In genomic region chr1:41917051-41917530, GRCh38 we compare ENCODE assay signal across 10 cellular contexts. TPM values are rescaled to one million over a fixed set of nuclear protein-coding genes. Genes with fewer than 3 reads are reported as not detected.
DNase-seq lines count a peak whose midpoint lies in the region; ATAC-seq, FAIRE-seq and TF ChIP-seq lines count a peak whose summit lies in the region.
"Had no signal": no experiment of that assay in that cellular context is flagged by ENCODE, and none has a peak within 500 bp of the region (broad histone marks: within the 10 kb centered on the region; RNA-seq: fewer than 3 reads in every experiment).

No MANE protein-coding gene starts in this region.

- H3K36me3 ChIP-seq in GM12878 (ENCODE audit: control insufficient read depth in 2 of 2, insufficient read depth in 2 of 2, low read length in 1 of 2) (no peaks in the 10 kb centered on the region), upper lobe of right lung (no peaks in the 10 kb centered on the region)
- H3K36me3 ChIP-seq: prostate gland had no signal

- H3K9me3 ChIP-seq in GM12878 (replicated peaks; ENCODE audit: control insufficient read depth, insufficient read depth, low read length) (peaks cover 2% of the 10 kb centered on the region; the same call in 2 of the 3 replicates), mononuclear cell (ENCODE audit: low read depth, low read length) (no peaks in the 10 kb centered on the region), upper lobe of right lung (no peaks in the 10 kb centered on the region)
- H3K9me3 ChIP-seq: prostate gland had no signal

- H3K27ac Mint-ChIP-seq in stimulated activated naive CD8-positive, alpha-beta T cell treated with anti-CD3 and anti-CD28 coated beads, Interleukin-15, Interleukin-2, amounts not matched to agents 100 ng/mL and 50 ng/mL, for 24 hours = no peak overlapping the region

- H3K4me3 Mint-ChIP-seq in stimulated activated naive CD8-positive, alpha-beta T cell treated with anti-CD3 and anti-CD28 coated beads, Interleukin-15, Interleukin-2, amounts not matched to agents 100 ng/mL and 50 ng/mL, for 24 hours = peak overlapping the region; percentile 77

- in situ Hi-C loops in GM12878 (cut with MboI) = no loop called here

- BruUV-seq in GM12878 (replicated peaks; lab: Mats Ljungman, UMichigan) = no TSS peak

- no peaks in the 10 kb centered on the region for H4K20me1 ChIP-seq in GM12878 (ENCODE audit: control insufficient read depth, insufficient read depth)

- peak overlapping the region; percentile 78 for H3K4me2 ChIP-seq in GM12878 (ENCODE audit: control insufficient read depth, insufficient read depth)

- SMC1A ChIA-PET in GM12878 (lab: Charles Lee; ENCODE audit: uncharacterized antibody, unreplicated experiment) = interaction anchor here (1.1 to 2.0 kb wide), 3 partner anchors 12 to 105 kb away, joined by 3 to 5 read pairs (median 4); no protein-coding TSS in a partner anchor

- no peak overlapping the region; the same call in 1 of the 2 replicates for H2AFZ ChIP-seq in GM12878 (ENCODE audit: control insufficient read depth, low read depth, low read length)

- H3K9ac ChIP-seq in GM12878 (ENCODE audit: control insufficient read depth, insufficient read depth, low read length) = no peak overlapping the region

- H3K9me3 Mint-ChIP-seq in stimulated activated naive CD8-positive, alpha-beta T cell treated with anti-CD3 and anti-CD28 coated beads, Interleukin-15, Interleukin-2, amounts not matched to agents 100 ng/mL and 50 ng/mL, for 24 hours = peaks cover 8% of the 10 kb centered on the region

- no peaks in the 10 kb centered on the region for H3K36me3 Mint-ChIP-seq in stimulated activated naive CD8-positive, alpha-beta T cell treated with anti-CD3 and anti-CD28 coated beads, Interleukin-15, Interleukin-2, amounts not matched to agents 100 ng/mL and 50 ng/mL, for 24 hours (ENCODE audit: low read depth)

- no peak for TF ChIP-seq RAD21 in GM12878 (IDR thresholded peaks at IDR 0.05; ENCODE audit: insufficient read depth, low read depth, low read length)

- no peak for ATAC-seq in stimulated activated naive CD8-positive, alpha-beta T cell treated with anti-CD3 and anti-CD28 coated beads, Interleukin-15, Interleukin-2, amounts not matched to agents 100 U/mL and 50 U/mL, for 24 hours
- ATAC-seq in GM12878 (no peak), upper lobe of right lung (no peak), HG03095 (IDR thresholded peaks at IDR 0.05; ENCODE audit: unreplicated experiment) (no peak)

- intact Hi-C loops in GM12878 (cut with micrococcal nuclease; ENCODE audit: unreplicated experiment) (loop anchor here (10.0 kb wide), 1 partner anchor 118 kb away; no protein-coding TSS in a partner anchor), upper lobe of right lung (cut with DNase I) (no loop called here)

- peaks cover 5% of the 10 kb centered on the region for H3K27me3 Mint-ChIP-seq in stimulated activated naive CD8-positive, alpha-beta T cell treated with anti-CD3 and anti-CD28 coated beads, Interleukin-15, Interleukin-2, amounts not matched to agents 100 ng/mL and 50 ng/mL, for 24 hours

- no peak for TF ChIP-seq POLR2A in GM12878 (IDR thresholded peaks at IDR 0.05; ENCODE audit: low read depth, low read length)

- DNase-seq in stimulated activated naive CD8-positive, alpha-beta T cell treated with anti-CD3 and anti-CD28 coated beads, Interleukin-15, Interleukin-2, amounts not matched to agents 100 U/mL and 50 U/mL, for 24 hours = no peak
- DNase-seq in GM12878 (ENCODE audit: low read depth, low spot score) (no peak), upper lobe of right lung (no peak), NCI-H2171 treated with DMSO at 0.1 percent for 48 hours (lab: John Stamatoyannopoulos, UW) (no peak), OCI-M1 (lab: John Stamatoyannopoulos, UW) (no peak)
- DNase-seq: NK-92 treated with Interleukin-12 subunit alpha and Interleukin-12 subunit beta, amount 100 ng/mL, for 24 hours had no signal

- RAD21 ChIA-PET in GM12878 (lab: Charles Lee; ENCODE audit: unreplicated experiment) = no interaction called here

- H3K27ac ChIP-seq in GM12878 (ENCODE audit: control insufficient read depth, insufficient read depth) = no peak overlapping the region
- H3K27ac ChIP-seq in upper lobe of right lung = peak overlapping the region; percentile 38

- H3K4me1 ChIP-seq in GM12878 (ENCODE audit: control insufficient read depth, insufficient read depth, low read length) (peaks cover 17% of the 10 kb centered on the region), mononuclear cell (ENCODE audit: insufficient read depth, low read length) (peaks cover 66% of the 10 kb centered on the region), upper lobe of right lung (peaks cover 39% of the 10 kb centered on the region)

- WGBS in GM12878 (ENCODE audit: insufficient coverage, insufficient replicate concordance, low lambda C conversion rate, missing lambda C conversion rate) = 25% methylated on average over 8 of the region's 8 CpGs

- no peaks in the 10 kb centered on the region; the same call in none of the 2 replicates for H3K79me2 ChIP-seq in GM12878 (ENCODE audit: control insufficient read depth, insufficient read depth, low read length)

- POLR2A ChIA-PET in GM12878 (lab: Charles Lee) = interaction anchor here (1.3 kb wide), 1 partner anchor 24 kb away, joined by 3 read pairs; no protein-coding TSS in a partner anchor

- TF ChIP-seq EP300 in GM12878 (IDR thresholded peaks at IDR 0.05; ENCODE audit: borderline replicate concordance in 1 of 2, control insufficient read depth in 1 of 2, low read depth in 2 of 2, low read length in 2 of 2) = no peak

- H3K4me1 Mint-ChIP-seq in stimulated activated naive CD8-positive, alpha-beta T cell treated with anti-CD3 and anti-CD28 coated beads, Interleukin-15, Interleukin-2, amounts not matched to agents 100 ng/mL and 50 ng/mL, for 24 hours (ENCODE audit: low read depth) = peaks cover 69% of the 10 kb centered on the region

- peak overlapping the region; percentile 65; the same call in 1 of the 2 replicates for H3K4me3 ChIP-seq in GM12878
- H3K4me3 ChIP-seq in mononuclear cell (ENCODE audit: low read length) = peak overlapping the region; percentile 40
- peak overlapping the region; percentile 60 for H3K4me3 ChIP-seq in upper lobe of right lung

- no peak for FAIRE-seq in GM12878 (lab: Jason Lieb, UNC)

- H3K27me3 ChIP-seq in GM12878 (replicated peaks in 1 of 2; ENCODE audit: control insufficient read depth in 2 of 2, insufficient read depth in 2 of 2, low read length in 1 of 2) (no peaks in the 10 kb centered on the region; a peak in 1 of 4 replicates), mononuclear cell (ENCODE audit: insufficient read depth, low read length) (peaks cover 19% of the 10 kb centered on the region), upper lobe of right lung (no peaks in the 10 kb centered on the region)

- CTCF ChIA-PET in GM12878 (lab: Yijun Ruan, JAX) = interaction anchor here (1.4 to 3.0 kb wide), 4 partner anchors 15 to 257 kb away, joined by 3 to 10 read pairs (median 7); no protein-coding TSS in a partner anchor

- no peak for TF ChIP-seq CTCF in GM12878 (IDR thresholded peaks at IDR 0.05 in 2 of 3, conservative IDR thresholded peaks at IDR 0.05 in 1 of 3; ENCODE audit: control insufficient read depth in 2 of 3, extremely low read depth in 1 of 3, insufficient read depth in 1 of 3, low read depth in 3 of 3, low read length in 3 of 3)
- no peak for TF ChIP-seq CTCF in upper lobe of right lung (IDR thresholded peaks at IDR 0.05)

TF ChIP-seq in GM12878, 131 proteins besides CTCF, POLR2A, EP300 and RAD21 (continues in another document):
- no peak for TF ChIP-seq BCL11A (IDR thresholded peaks at IDR 0.05; ENCODE audit: low read depth, low read length)
- TF ChIP-seq ZBTB4 (CRISPR knock-in tag; IDR thresholded peaks at IDR 0.05) = no peak
- TF ChIP-seq NR2F1 (conservative IDR thresholded peaks at IDR 0.05) = no peak
- no peak for TF ChIP-seq TBL1XR1 (IDR thresholded peaks at IDR 0.05; ENCODE audit: low read depth, low read length)

RNA-seq across cellular contexts. Expression of gene HIVEP3, which starts 1.6 kb away (rescaled TPM):
- 42.5 and 46.4 TPM in 2 replicates for total RNA-seq in GM12878 (2013; cell fraction: nucleolus; rRNA removed)
- total RNA-seq in GM12878 (2014; rRNA removed) = 2.8 and 2.9 TPM in 2 replicates
- 3.4 and 3.5 TPM in 2 replicates for total RNA-seq in GM12878 (2014; rRNA removed; fragmentation: Illumina TruSeq; extraction: Trizol)
- 13.6 and 13.8 TPM in 2 replicates for total RNA-seq in GM12878 (2021)
- 1.8 TPM for polyA plus RNA-seq in GM12878 (2011; ENCODE audit: low read depth)
- polyA plus RNA-seq in GM12878 (2011; rRNA removed) = 3.5 and 4.3 TPM in 2 replicates
- 5.4 and 6.8 TPM in 2 replicates for polyA plus RNA-seq in GM12878 (2011; cell fraction: cytosol; rRNA removed)
- polyA plus RNA-seq in GM12878 (2011; cell fraction: nucleus; rRNA removed) = 7.7 and 9.8 TPM in 2 replicates
- 4.9 and 5.2 TPM in 2 replicates for polyA plus RNA-seq in GM12878 (2012)
- polyA plus RNA-seq in GM12878 (2014; fragmentation: Illumina TruSeq; extraction: Trizol) = 7.4 and 8.6 TPM in 2 replicates
- 1 to 10 TPM; 1.8 to 2.2 TPM for polyA plus RNA-seq in GM12878 (2014; fragmentation: Nextera tagmentation; extraction: Ambion mirVana)
- polyA plus RNA-seq in GM12878 (2014; rRNA removed) = 6.0 and 7.7 TPM in 2 replicates
- polyA plus RNA-seq in GM12878 (2016; fragmentation: Nextera tagmentation; extraction: Ambion mirVana) = 1 to 10 TPM; 3.0 to 4.3 TPM
- 11.4 and 11.5 TPM in 2 replicates for polyA minus RNA-seq in GM12878 (2011; rRNA and poly(A)+ RNA removed)
- polyA minus RNA-seq in GM12878 (2011; cell fraction: cytosol; rRNA and poly(A)+ RNA removed) = 5.5 and 5.6 TPM in 2 replicates
- polyA minus RNA-seq in GM12878 (2011; cell fraction: nucleus; rRNA and poly(A)+ RNA removed) = 6.0 and 17.6 TPM in 2 replicates
- 3.9 TPM for total RNA-seq in mononuclear cell
- total RNA-seq in upper lobe of right lung = 16.6 TPM
